Comparison of ENCODE assay signal across 33 cellular contexts in genomic region chr17:43044024-43044423, GRCh38. TPM values are rescaled to one million over a fixed set of nuclear protein-coding genes. Genes with fewer than 3 reads are reported as not detected.
"Had no signal": no experiment of that assay in that cellular context is flagged by ENCODE, and none has a peak within 500 bp of the region (broad histone marks: within the 10 kb centered on the region; RNA-seq: fewer than 3 reads in every experiment).

No MANE protein-coding gene starts in this region.

- H3K4me3 ChIP-seq: Peyer's patch, SJSA1 had no signal

- H3K27ac Mint-ChIP-seq: activated CD4-positive, alpha-beta T cell treated with anti-CD3 and anti-CD28 coated beads, Interleukin-2, amount 10 ng/mL, durations not matched to agents 24 days and 14 days; activated CD8-positive, alpha-beta T cell treated with anti-CD3 and anti-CD28 coated beads for 36 hours; activated naive CD4-positive, alpha-beta T cell treated with anti-CD3 and anti-CD28 coated beads, Interleukin-2, amount 10 ng/mL, durations not matched to agents 7 days and 5 days; activated naive CD8-positive, alpha-beta T cell; activated naive CD8-positive, alpha-beta T cell treated with anti-CD3 and anti-CD28 coated beads, Interleukin-2, amount 50 U/mL, for 24 hours; activated T-cell treated with anti-CD3 and anti-CD28 coated beads, Interleukin-2, amount 50 U/mL, for 24 hours; activated T-helper 2 cell treated with anti-CD3 and anti-CD28 coated beads, Interferon-gamma antibody, Interleukin-2, Interleukin-4, amounts not matched to agents 10 μg/mL and 5 μg/mL and 100 μg/mL, durations not matched to agents 14 hours and 24 hours and 36 hours; T-helper 1 cell treated with Interleukin-12 subunit alpha and Interleukin-12 subunit beta and Interleukin-4 antibody, amounts not matched to agents 30 μg/mL and 1 μg/mL, for 36 hours had no signal

- H3K4me1 ChIP-seq: Peyer's patch, SJSA1 had no signal

- H3K36me3 ChIP-seq: Peyer's patch had no signal

- H3K9ac ChIP-seq: SK-N-SH had no signal

- H3K27ac ChIP-seq: Peyer's patch, SJSA1, VCaP had no signal

- H3K27me3 Mint-ChIP-seq: activated CD4-positive, alpha-beta T cell treated with anti-CD3 and anti-CD28 coated beads, Interleukin-2, amount 10 ng/mL, durations not matched to agents 24 days and 14 days; activated CD8-positive, alpha-beta T cell treated with anti-CD3 and anti-CD28 coated beads for 36 hours; activated naive CD4-positive, alpha-beta T cell treated with anti-CD3 and anti-CD28 coated beads, Interleukin-2, amount 10 ng/mL, durations not matched to agents 7 days and 5 days; activated naive CD8-positive, alpha-beta T cell; activated naive CD8-positive, alpha-beta T cell treated with anti-CD3 and anti-CD28 coated beads, Interleukin-2, amount 50 U/mL, for 24 hours; activated T-cell treated with anti-CD3 and anti-CD28 coated beads, Interleukin-2, amount 50 U/mL, for 24 hours; brain had no signal

- H3K36me3 Mint-ChIP-seq: brain had no signal

- H3K27me3 ChIP-seq: Peyer's patch, SJSA1 had no signal

- H3K4me1 Mint-ChIP-seq: activated CD4-positive, alpha-beta T cell treated with anti-CD3 and anti-CD28 coated beads, Interleukin-2, amount 10 ng/mL, durations not matched to agents 24 days and 14 days; activated naive CD4-positive, alpha-beta T cell treated with anti-CD3 and anti-CD28 coated beads, Interleukin-2, amount 10 ng/mL, durations not matched to agents 7 days and 5 days; activated naive CD8-positive, alpha-beta T cell treated with anti-CD3 and anti-CD28 coated beads, Interleukin-2, amount 50 U/mL, for 24 hours had no signal

- H3K9me3 ChIP-seq: Peyer's patch, SJSA1, SK-N-SH had no signal

- DNase-seq: activated CD4-positive, alpha-beta T cell treated with anti-CD3 and anti-CD28 coated beads, Interleukin-2, amount 10 ng/mL, durations not matched to agents 24 days and 14 days; activated CD4-positive, alpha-beta T cell treated with anti-CD3 and anti-CD28 coated beads, Interleukin-2, amount 50 U/mL, for 4 hours; activated CD8-positive, alpha-beta T cell treated with anti-CD3 and anti-CD28 coated beads for 36 hours; activated gamma-delta T cell; activated naive CD4-positive, alpha-beta T cell treated with anti-CD3 and anti-CD28 coated beads, Interleukin-2, amount 10 ng/mL, durations not matched to agents 7 days and 5 days; activated naive CD8-positive, alpha-beta T cell treated with anti-CD3 and anti-CD28 coated beads, Interleukin-2, amount 50 U/mL, for 24 hours; activated T-cell treated with anti-CD3 and anti-CD28 coated beads, Interleukin-2, amount 50 U/mL, for 24 hours; anterior cingulate cortex; central memory CD4-positive, alpha-beta T cell; Karpas-422; NCI-H1048; NCI-H1105 treated with DMSO at 0.1 percent for 48 hours; NCI-H1436; NCI-H187; NCI-H2029 treated with DMSO at 0.1 percent for 48 hours; NCI-H2107; NCI-H2171; NCI-H510A; NCI-H526; NCI-H748 treated with DMSO at 0.1 percent for 48 hours; NK-92 treated with Interleukin-12 subunit alpha and Interleukin-12 subunit beta, amount 100 ng/mL, for 24 hours; PC-3; Peyer's patch; RPMI8226; SHP77 treated with DMSO at 0.1 percent for 48 hours; SK-N-SH; T-helper 9 cell had no signal

- H3K4me3 Mint-ChIP-seq: activated CD4-positive, alpha-beta T cell treated with anti-CD3 and anti-CD28 coated beads, Interleukin-2, amount 10 ng/mL, durations not matched to agents 24 days and 14 days; activated CD8-positive, alpha-beta T cell treated with anti-CD3 and anti-CD28 coated beads for 36 hours; activated naive CD4-positive, alpha-beta T cell treated with anti-CD3 and anti-CD28 coated beads, Interleukin-2, amount 10 ng/mL, durations not matched to agents 7 days and 5 days; activated naive CD8-positive, alpha-beta T cell; activated naive CD8-positive, alpha-beta T cell treated with anti-CD3 and anti-CD28 coated beads, Interleukin-2, amount 50 U/mL, for 24 hours; activated T-cell treated with anti-CD3 and anti-CD28 coated beads, Interleukin-2, amount 50 U/mL, for 24 hours; brain; T-helper 1 cell treated with Interleukin-12 subunit alpha and Interleukin-12 subunit beta and Interleukin-4 antibody, amounts not matched to agents 30 μg/mL and 1 μg/mL, for 36 hours had no signal

- H3K9me3 Mint-ChIP-seq: activated CD4-positive, alpha-beta T cell treated with anti-CD3 and anti-CD28 coated beads, Interleukin-2, amount 10 ng/mL, durations not matched to agents 24 days and 14 days; activated CD8-positive, alpha-beta T cell treated with anti-CD3 and anti-CD28 coated beads for 36 hours; activated naive CD4-positive, alpha-beta T cell treated with anti-CD3 and anti-CD28 coated beads, Interleukin-2, amount 10 ng/mL, durations not matched to agents 7 days and 5 days; activated naive CD8-positive, alpha-beta T cell treated with anti-CD3 and anti-CD28 coated beads, Interleukin-2, amount 50 U/mL, for 24 hours; activated T-cell treated with anti-CD3 and anti-CD28 coated beads, Interleukin-2, amount 50 U/mL, for 24 hours; activated T-helper 2 cell treated with anti-CD3 and anti-CD28 coated beads, Interferon-gamma antibody, Interleukin-2, Interleukin-4, amounts not matched to agents 10 μg/mL and 5 μg/mL and 100 μg/mL, durations not matched to agents 14 hours and 24 hours and 36 hours; brain; T-helper 1 cell treated with Interleukin-12 subunit alpha and Interleukin-12 subunit beta and Interleukin-4 antibody, amounts not matched to agents 30 μg/mL and 1 μg/mL, for 36 hours had no signal

- ATAC-seq: activated CD8-positive, alpha-beta T cell treated with anti-CD3 and anti-CD28 coated beads for 36 hours; activated naive CD8-positive, alpha-beta T cell treated with anti-CD3 and anti-CD28 coated beads, Interleukin-2, amount 50 U/mL, for 24 hours; PC-3 had no signal

RNA-seq across cellular contexts. Expression of gene RND2, which starts 19.0 kb away (rescaled TPM):
- total RNA-seq: activated CD8-positive, alpha-beta T cell treated with anti-CD3 and anti-CD28 coated beads for 36 hours had no signal
